9 cellular contexts compared by ENCODE assay signal in genomic region chr6:44264154-44265002, GRCh38. TPM values are rescaled to one million over a fixed set of nuclear protein-coding genes. Genes with fewer than 3 reads are reported as not detected.
DNase-seq lines count a peak whose midpoint lies in the region; ATAC-seq and TF ChIP-seq lines count a peak whose summit lies in the region.
"Had no signal": no experiment of that assay in that cellular context is flagged by ENCODE, and none has a peak within 500 bp of the region (broad histone marks: within the 10 kb centered on the region; RNA-seq: fewer than 3 reads in every experiment).

No MANE protein-coding gene starts in this region.

- ATAC-seq in HG03571 (IDR thresholded peaks at IDR 0.05; ENCODE audit: unreplicated experiment) = peak; percentile 29

- peak overlapping the region; percentile 74 for H3K4me3 ChIP-seq in WI38 (ENCODE audit: low read depth, low read length)
- H3K4me3 ChIP-seq in fibroblast of mammary gland (ENCODE audit: control insufficient read depth, low read depth, low read length) = peak overlapping the region; percentile 71
- peak overlapping the region; percentile 90 for H3K4me3 ChIP-seq in osteoblast (ENCODE audit: insufficient read depth, low read length)

- peaks cover 25% of the 10 kb centered on the region for H3K79me2 ChIP-seq in osteoblast (ENCODE audit: insufficient read depth, low read length)

- TF ChIP-seq CTCF in WI38 (IDR thresholded peaks at IDR 0.05; ENCODE audit: low read depth, low read length) (peak; percentile 10; the same call in 1 of the 2 replicates), fibroblast of mammary gland (conservative IDR thresholded peaks at IDR 0.05; ENCODE audit: control insufficient read depth, insufficient read depth, low read depth, low read length) (no peak), osteoblast (IDR thresholded peaks at IDR 0.05; ENCODE audit: extremely low read depth, low read depth, low read length) (no peak)

- peaks cover 15% of the 10 kb centered on the region for H3K4me1 ChIP-seq in osteoblast (ENCODE audit: insufficient read depth, low read length)

- no peaks in the 10 kb centered on the region for H3K9me3 ChIP-seq in osteoblast (ENCODE audit: low read depth, low read length)

- H4K20me1 ChIP-seq in osteoblast (ENCODE audit: insufficient read depth, low read length) = peaks cover 8% of the 10 kb centered on the region

- H2AFZ ChIP-seq in osteoblast (ENCODE audit: low read length) = peak overlapping the region; percentile 86

- peak overlapping the region; percentile 60 for H3K27ac ChIP-seq in osteoblast (ENCODE audit: low read depth, low read length)

- peaks cover 13% of the 10 kb centered on the region for H3K27me3 ChIP-seq in osteoblast (ENCODE audit: insufficient read depth, low read length)

- peak; percentile 70 for DNase-seq in activated CD8-positive, alpha-beta memory T cell treated with anti-CD3 and anti-CD28 coated beads for 24 hours
- no peak for DNase-seq in activated CD8-positive, alpha-beta memory T cell treated with anti-CD3 and anti-CD28 coated beads, Interleukin-2, amount 50 U/mL, for 4 hours
- no peak for DNase-seq in fibroblast of mammary gland (ENCODE audit: low read depth)
- peak; percentile 78 for DNase-seq in osteoblast (ENCODE audit: insufficient read length, low spot score, missing footprints)
- no peak for DNase-seq in NCI-H2029 (lab: John Stamatoyannopoulos, UW)
- no peak for DNase-seq in HCEC 1CT

- peak overlapping the region; percentile 92 for H3K4me2 ChIP-seq in osteoblast (ENCODE audit: insufficient read depth, low read length)

- peaks cover 10% of the 10 kb centered on the region for H3K36me3 ChIP-seq in osteoblast (ENCODE audit: insufficient read depth, low read length)

RNA-seq across cellular contexts. Expression of gene NFKBIE, which starts 1.0 kb away (rescaled TPM):
- total RNA-seq in osteoblast = 3.2 and 4.7 TPM in 2 replicates

RNA-seq across cellular contexts. Expression of gene TMEM151B, which starts 5.9 kb away (rescaled TPM):
- total RNA-seq in osteoblast = not detected in 2 replicates
- total RNA-seq: dermis microvascular lymphatic vessel endothelial cell had no signal

RNA-seq across cellular contexts. Expression of gene SLC35B2, which starts 7.0 kb away (rescaled TPM):
- total RNA-seq in osteoblast = 86.0 and 94.1 TPM in 2 replicates

RNA-seq across cellular contexts. Expression of gene HSP90AB1, which starts 17.5 kb away (rescaled TPM):
- total RNA-seq in osteoblast = 676 and 702 TPM in 2 replicates

RNA-seq across cellular contexts. Expression of gene SLC29A1, which starts 41.0 kb away (rescaled TPM):
- total RNA-seq in osteoblast = 8.0 and 10.0 TPM in 2 replicates

Comparison
In these comparisons a context has a peak if more than half of its experiments do, and no peak if none do; other contexts are left out.
1. DNase-seq: peak in activated CD8-positive, alpha-beta memory T cell treated with anti-CD3 and anti-CD28 coated beads for 24 hours (single experiment) and osteoblast (single experiment); none in activated CD8-positive, alpha-beta memory T cell treated with anti-CD3 and anti-CD28 coated beads, Interleukin-2, amount 50 U/mL, for 4 hours (single experiment), fibroblast of mammary gland (single experiment), NCI-H2029 (single experiment) and HCEC 1CT (single experiment).
2. Peak in every context shown above with its lines, with median percentiles within 50 percentile points of each other: H3K4me3 ChIP-seq.